ENCODE assay signal across 32 cellular contexts in the genomic region with DNA sequence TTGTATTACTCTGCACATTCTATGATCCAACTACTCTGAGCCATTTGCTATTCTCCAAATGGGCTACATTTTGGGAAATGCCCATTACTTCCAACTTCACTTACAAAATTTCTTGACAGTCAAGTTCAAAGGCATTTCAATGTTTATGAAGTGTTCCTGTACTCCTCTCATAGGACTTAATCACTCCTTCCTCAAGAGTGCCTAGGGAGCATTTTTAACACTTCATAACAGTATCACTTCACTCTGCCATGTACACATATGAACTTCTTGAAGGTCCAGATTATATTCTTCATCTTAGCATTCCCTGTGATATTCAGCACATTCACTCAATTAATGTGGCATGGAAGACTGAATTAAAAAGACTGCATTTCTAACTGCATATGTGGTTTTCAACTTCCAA.
"Had no signal": no experiment of that assay in that cellular context is flagged by ENCODE, and none has a peak within 500 bp of the region (broad histone marks: within the 10 kb centered on the region; RNA-seq: fewer than 3 reads in every experiment).

No MANE protein-coding gene starts in this region.

- H3K36me3 ChIP-seq: adrenal gland, breast epithelium, SJSA1 had no signal

- H3K27me3 ChIP-seq: adrenal gland, breast epithelium, MG63, SJSA1 had no signal

- ATAC-seq: activated CD8-positive, alpha-beta T cell treated with anti-CD3 and anti-CD28 coated beads, Interleukin-2, amount 10 ng/mL, durations not matched to agents 7 days and 5 days; PC-3; SK-N-SH treated with all-trans-retinoic acid at 6 μM for 48 hours; WTC11 had no signal

- H3K27ac ChIP-seq: adrenal gland, breast epithelium, SJSA1 had no signal

- H3K27me3 Mint-ChIP-seq: activated naive CD8-positive, alpha-beta T cell treated with anti-CD3 and anti-CD28 coated beads, Interleukin-2, amount 10 ng/mL, durations not matched to agents 7 days and 5 days had no signal

- DNase-seq: activated CD4-positive, alpha-beta T cell treated with anti-CD3 and anti-CD28 coated beads for 48 hours; activated CD4-positive, alpha-beta T cell treated with anti-CD3 and anti-CD28 coated beads, Interleukin-2, amount 50 U/mL, for 4 hours; activated CD4-positive, CD25-positive, alpha-beta regulatory T cell treated with anti-CD3 and anti-CD28 coated beads, Interleukin-2, amount 50 U/mL, for 72 hours; activated CD8-positive, alpha-beta memory T cell treated with anti-CD3 and anti-CD28 coated beads, Interleukin-2, amount 50 U/mL, for 48 hours; activated CD8-positive, alpha-beta T cell treated with anti-CD3 and anti-CD28 coated beads, Interleukin-2, amount 10 ng/mL, durations not matched to agents 7 days and 5 days; activated naive CD4-positive, alpha-beta T cell treated with anti-CD3 and anti-CD28 coated beads, Interleukin-2, amount 50 U/mL, for 16 hours; activated naive CD8-positive, alpha-beta T cell treated with anti-CD3 and anti-CD28 coated beads, Interleukin-2, amount 10 ng/mL, durations not matched to agents 7 days and 5 days; activated T-cell treated with anti-CD3 and anti-CD28 coated beads, Interleukin-2, amount 50 U/mL, for 1 hour; adrenal gland; anterior cingulate cortex; caudate nucleus; KG1; MG63; MV-4-11; NCI-H1092 treated with DMSO at 0.1 percent for 48 hours; NCI-H1417 treated with DMSO at 0.1 percent for 48 hours; NCI-H1694; NCI-H2029; NCI-H2107; NCI-H345; NCI-H510A; NCI-H526 treated with DMSO at 0.1 percent for 48 hours; PC-3; SHP77; SW 1271; T-helper 9 cell had no signal

- H3K36me3 Mint-ChIP-seq: WTC11 had no signal

- H3K4me1 ChIP-seq: adrenal gland, SJSA1 had no signal

- H3K4me3 Mint-ChIP-seq: activated CD8-positive, alpha-beta T cell treated with anti-CD3 and anti-CD28 coated beads, Interleukin-2, amount 10 ng/mL, durations not matched to agents 7 days and 5 days; activated naive CD8-positive, alpha-beta T cell treated with anti-CD3 and anti-CD28 coated beads, Interleukin-2, amount 10 ng/mL, durations not matched to agents 7 days and 5 days; T-helper 1 cell treated with Interleukin-12 subunit alpha and Interleukin-12 subunit beta and Interleukin-4 antibody, amounts not matched to agents 30 μg/mL and 1 μg/mL, for 36 hours; WTC11 had no signal

- H3K4me3 ChIP-seq: adrenal gland, breast epithelium, MG63, SJSA1 had no signal

- H3K9me3 Mint-ChIP-seq: T-helper 1 cell treated with Interleukin-12 subunit alpha and Interleukin-12 subunit beta and Interleukin-4 antibody, amounts not matched to agents 30 μg/mL and 1 μg/mL, for 36 hours had no signal

- H3K27ac Mint-ChIP-seq: activated CD8-positive, alpha-beta T cell treated with anti-CD3 and anti-CD28 coated beads, Interleukin-2, amount 10 ng/mL, durations not matched to agents 7 days and 5 days; activated naive CD8-positive, alpha-beta T cell treated with anti-CD3 and anti-CD28 coated beads, Interleukin-2, amount 10 ng/mL, durations not matched to agents 7 days and 5 days; T-helper 1 cell treated with Interleukin-12 subunit alpha and Interleukin-12 subunit beta and Interleukin-4 antibody, amounts not matched to agents 30 μg/mL and 1 μg/mL, for 36 hours; WTC11 had no signal

- H3K9me3 ChIP-seq: adrenal gland, breast epithelium, MG63, SJSA1 had no signal

- FAIRE-seq: RCC 7860 had no signal
